11 cellular contexts compared by ENCODE assay signal in the genomic region with DNA sequence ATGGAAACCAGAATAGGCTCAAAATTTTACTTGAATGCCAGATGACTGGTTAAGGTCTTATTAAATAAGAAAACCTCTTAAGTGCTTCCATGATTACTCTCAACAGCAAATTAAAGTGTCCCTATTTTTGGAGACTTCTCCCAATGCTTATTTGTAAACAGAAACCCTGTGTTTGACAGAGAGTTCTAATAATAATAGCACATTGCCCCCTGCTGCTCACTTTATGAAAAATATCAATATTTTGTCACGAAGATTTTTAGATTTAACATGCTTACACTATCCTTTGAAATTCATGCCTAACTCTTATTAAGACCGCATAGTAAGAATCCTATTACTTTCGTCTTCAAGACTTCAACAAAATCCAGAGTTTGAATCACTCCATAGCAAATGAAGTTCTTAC.
DNase-seq lines count a peak whose midpoint lies in the region; ATAC-seq and TF ChIP-seq lines count a peak whose summit lies in the region.
"Had no signal": no experiment of that assay in that cellular context is flagged by ENCODE, and none has a peak within 500 bp of the region (broad histone marks: within the 10 kb centered on the region; RNA-seq: fewer than 3 reads in every experiment).

No MANE protein-coding gene starts in this region.

- no peaks in the 10 kb centered on the region for H3K36me3 ChIP-seq in Loucy (ENCODE audit: insufficient read depth, low read length)
- H3K36me3 ChIP-seq: gastroesophageal sphincter had no signal

- no peak overlapping the region for H3K4me3 Mint-ChIP-seq in brain
- H3K4me3 Mint-ChIP-seq in activated T-helper 1 cell treated with anti-CD3 and anti-CD28 coated beads, Interleukin-12 subunit alpha, Interleukin-12 subunit beta, Interleukin-2, Interleukin-4 antibody, amounts not matched to agents 30 ng/mL and 10 ng/mL and 1 ng/mL, durations not matched to agents 14 hours and 24 hours and 36 hours, result no peak overlapping the region
- H3K4me3 Mint-ChIP-seq: activated CD4-positive, alpha-beta memory T cell treated with anti-CD3 and anti-CD28 coated beads, Interleukin-2, amount 10 ng/mL, durations not matched to agents 7 days and 5 days; IgD-negative memory B cell had no signal

- H4K20me1 ChIP-seq in Loucy (ENCODE audit: insufficient read depth, low read length, poor library complexity, severe bottlenecking), result no peaks in the 10 kb centered on the region

- H3K27ac Mint-ChIP-seq in brain, result peak overlapping the region in 1 of 5 experiments; percentile 27
- H3K27ac Mint-ChIP-seq in activated T-helper 1 cell treated with anti-CD3 and anti-CD28 coated beads, Interleukin-12 subunit alpha, Interleukin-12 subunit beta, Interleukin-2, Interleukin-4 antibody, amounts not matched to agents 30 ng/mL and 10 ng/mL and 1 ng/mL, durations not matched to agents 14 hours and 24 hours and 36 hours, result no peak overlapping the region
- H3K27ac Mint-ChIP-seq: activated CD4-positive, alpha-beta memory T cell treated with anti-CD3 and anti-CD28 coated beads, Interleukin-2, amount 10 ng/mL, durations not matched to agents 7 days and 5 days; IgD-negative memory B cell had no signal

- ATAC-seq in HG03565 (IDR thresholded peaks at IDR 0.05; ENCODE audit: unreplicated experiment) (no peak), HG02571 (IDR thresholded peaks at IDR 0.05; ENCODE audit: unreplicated experiment) (no peak)
- ATAC-seq: gastroesophageal sphincter had no signal

- peaks cover 17% of the 10 kb centered on the region for H3K36me3 Mint-ChIP-seq in brain
- no peaks in the 10 kb centered on the region for H3K36me3 Mint-ChIP-seq in activated T-helper 1 cell treated with anti-CD3 and anti-CD28 coated beads, Interleukin-12 subunit alpha, Interleukin-12 subunit beta, Interleukin-2, Interleukin-4 antibody, amounts not matched to agents 30 ng/mL and 10 ng/mL and 1 ng/mL, durations not matched to agents 14 hours and 24 hours and 36 hours (ENCODE audit: low read depth)
- H3K36me3 Mint-ChIP-seq: IgD-negative memory B cell had no signal

- peak; percentile 53; the same call in 1 of the 2 replicates for TF ChIP-seq CTCF in Loucy (conservative IDR thresholded peaks at IDR 0.05; ENCODE audit: low read length)
- peak; percentile 70 to 71 for TF ChIP-seq CTCF in brain (conservative IDR thresholded peaks at IDR 0.05)

- H3K27me3 Mint-ChIP-seq in brain, result peaks cover 3% of the 10 kb centered on the region
- H3K27me3 Mint-ChIP-seq in activated T-helper 1 cell treated with anti-CD3 and anti-CD28 coated beads, Interleukin-12 subunit alpha, Interleukin-12 subunit beta, Interleukin-2, Interleukin-4 antibody, amounts not matched to agents 30 ng/mL and 10 ng/mL and 1 ng/mL, durations not matched to agents 14 hours and 24 hours and 36 hours (ENCODE audit: insufficient read depth), result no peaks in the 10 kb centered on the region

- no peak overlapping the region for H3K4me2 ChIP-seq in Loucy (ENCODE audit: low read depth, low read length, poor library complexity, severe bottlenecking)

- no peaks in the 10 kb centered on the region for H3K4me1 ChIP-seq in Loucy (ENCODE audit: insufficient read depth, low read length, poor library complexity, severe bottlenecking)
- H3K4me1 ChIP-seq: gastroesophageal sphincter had no signal

- DNase-seq in ELR (ENCODE audit: low read depth), result peak; percentile 52
- DNase-seq in midbrain (lab: John Stamatoyannopoulos, UW), result peak; percentile 69
- no peak for DNase-seq in activated T-helper 1 cell treated with anti-CD3 and anti-CD28 coated beads, Interleukin-12 subunit alpha, Interleukin-12 subunit beta, Interleukin-2, Interleukin-4 antibody, amounts not matched to agents 30 ng/mL and 10 ng/mL and 1 ng/mL, durations not matched to agents 14 hours and 24 hours and 36 hours (ENCODE audit: low spot score)
- no peak for DNase-seq in stimulated activated naive CD4-positive, alpha-beta T cell treated with Interleukin-2 at 50 U/mL for 16 hours (lab: John Stamatoyannopoulos, UW)
- DNase-seq: activated CD4-positive, alpha-beta memory T cell treated with anti-CD3 and anti-CD28 coated beads, Interleukin-2, amount 10 ng/mL, durations not matched to agents 7 days and 5 days had no signal

- H3F3A ChIP-seq in Loucy (ENCODE audit: low read depth), result no peaks in the 10 kb centered on the region

- H3K9me3 Mint-ChIP-seq in brain, result no peaks in the 10 kb centered on the region
- H3K9me3 Mint-ChIP-seq in activated T-helper 1 cell treated with anti-CD3 and anti-CD28 coated beads, Interleukin-12 subunit alpha, Interleukin-12 subunit beta, Interleukin-2, Interleukin-4 antibody, amounts not matched to agents 30 ng/mL and 10 ng/mL and 1 ng/mL, durations not matched to agents 14 hours and 24 hours and 36 hours, result no peaks in the 10 kb centered on the region
- H3K9me3 Mint-ChIP-seq: activated CD4-positive, alpha-beta memory T cell treated with anti-CD3 and anti-CD28 coated beads, Interleukin-2, amount 10 ng/mL, durations not matched to agents 7 days and 5 days; IgD-negative memory B cell had no signal

- no peaks in the 10 kb centered on the region for H3K27me3 ChIP-seq in Loucy (ENCODE audit: insufficient read depth, low read length, poor library complexity, severe bottlenecking)

- H3K4me1 Mint-ChIP-seq in brain, result peaks cover 18% of the 10 kb centered on the region
- H3K4me1 Mint-ChIP-seq in activated T-helper 1 cell treated with anti-CD3 and anti-CD28 coated beads, Interleukin-12 subunit alpha, Interleukin-12 subunit beta, Interleukin-2, Interleukin-4 antibody, amounts not matched to agents 30 ng/mL and 10 ng/mL and 1 ng/mL, durations not matched to agents 14 hours and 24 hours and 36 hours (ENCODE audit: low read depth), result no peaks in the 10 kb centered on the region
- H3K4me1 Mint-ChIP-seq: activated CD4-positive, alpha-beta memory T cell treated with anti-CD3 and anti-CD28 coated beads, Interleukin-2, amount 10 ng/mL, durations not matched to agents 7 days and 5 days; IgD-negative memory B cell had no signal

- H3K79me2 ChIP-seq in Loucy (ENCODE audit: insufficient read depth, low read length), result no peaks in the 10 kb centered on the region

- H2AFZ ChIP-seq in Loucy (ENCODE audit: low read length), result no peak overlapping the region

- H3K9me2 ChIP-seq in Loucy (replicated peaks; ENCODE audit: low read depth, low read length), result no peaks in the 10 kb centered on the region

- H3K4me3 ChIP-seq in Loucy (ENCODE audit: low read length, poor library complexity, severe bottlenecking), result no peak overlapping the region
- H3K4me3 ChIP-seq: gastroesophageal sphincter had no signal

- intact Hi-C loops in activated T-helper 1 cell treated with anti-CD3 and anti-CD28 coated beads, Interleukin-12 subunit alpha, Interleukin-12 subunit beta, Interleukin-2, Interleukin-4 antibody, amounts not matched to agents 30 ng/mL and 10 ng/mL and 1 ng/mL, durations not matched to agents 14 hours and 24 hours and 36 hours (cut with micrococcal nuclease), result loop anchor here (2.0 kb wide), 1 partner anchor 785 kb away; no protein-coding TSS in a partner anchor

- no peaks in the 10 kb centered on the region for H3K9me3 ChIP-seq in Loucy (ENCODE audit: insufficient read depth, low read depth, low read length)
- H3K9me3 ChIP-seq: gastroesophageal sphincter had no signal

- no peak overlapping the region for H3K9ac ChIP-seq in Loucy (ENCODE audit: low read depth, low read length, poor library complexity, severe bottlenecking)

Comparison
In these comparisons a context has a peak if more than half of its experiments do, and no peak if none do; other contexts are left out.
1. DNase-seq: peak in ELR (single experiment) and midbrain (single experiment); none in activated T-helper 1 cell treated with anti-CD3 and anti-CD28 coated beads, Interleukin-12 subunit alpha, Interleukin-12 subunit beta, Interleukin-2, Interleukin-4 antibody, amounts not matched to agents 30 ng/mL and 10 ng/mL and 1 ng/mL, durations not matched to agents 14 hours and 24 hours and 36 hours (single experiment) and stimulated activated naive CD4-positive, alpha-beta T cell treated with Interleukin-2 at 50 U/mL for 16 hours (single experiment).